In the genomic region with DNA sequence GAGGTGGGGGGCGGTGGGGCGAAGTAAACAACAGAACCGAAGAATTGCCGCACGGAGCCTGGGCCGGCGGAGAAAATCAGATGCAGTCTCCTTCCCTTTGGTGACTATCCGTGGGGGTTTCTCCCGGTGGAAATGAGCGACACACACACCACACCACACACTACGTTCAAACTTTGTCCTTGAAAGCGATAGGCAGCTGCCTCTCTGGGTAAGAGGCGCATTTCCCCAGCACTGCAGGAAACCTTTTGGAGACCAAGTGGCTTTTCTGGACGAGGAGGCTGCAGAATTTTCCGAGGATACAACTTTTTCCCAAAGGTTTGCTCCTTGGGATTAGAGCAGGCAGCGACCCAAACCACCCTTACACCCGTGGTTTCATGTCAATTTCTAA, we compare ENCODE assay signal across 10 cellular contexts. TPM values are rescaled to one million over a fixed set of nuclear protein-coding genes. Genes with fewer than 3 reads are reported as not detected.
DNase-seq lines count a peak whose midpoint lies in the region; ATAC-seq and TF ChIP-seq lines count a peak whose summit lies in the region.
"Had no signal": no experiment of that assay in that cellular context is flagged by ENCODE, and none has a peak within 500 bp of the region (broad histone marks: within the 10 kb centered on the region; RNA-seq: fewer than 3 reads in every experiment).

No MANE protein-coding gene starts in this region.

- H3K14ac ChIP-seq in mesenchymal stem cell (ENCODE audit: low read length in 2 of 2) = no peak overlapping the region

- TF ChIP-seq EP300 in transverse colon (IDR thresholded peaks at IDR 0.05; ENCODE audit: low read depth) = no peak

- peak overlapping the region; percentile 93 for H3K4me2 ChIP-seq in mesenchymal stem cell (ENCODE audit: low read length, poor library complexity, severe bottlenecking)

- H2BK120ac ChIP-seq in mesenchymal stem cell (ENCODE audit: low read depth, low read length) = no peak overlapping the region

- intact Hi-C loops in transverse colon (cut with DNase I; ENCODE audit: low total_unique reads) = no loop called here

- H2BK12ac ChIP-seq in mesenchymal stem cell (ENCODE audit: low read length in 2 of 2) = peak overlapping the region in 1 of 2 experiments; percentile 15

- peak overlapping the region; percentile 29 for H3K4me3 ChIP-seq in astrocyte of the spinal cord (ENCODE audit: low read depth, low read length)
- peak overlapping the region; percentile 55 to 62 for H3K4me3 ChIP-seq in mesenchymal stem cell (ENCODE audit: insufficient read depth in 1 of 2, low read depth in 1 of 2, low read length in 2 of 2)
- H3K4me3 ChIP-seq in transverse colon = peak overlapping the region in 2 of 4 donors; percentile 40 to 47

- peak overlapping the region; percentile 62 for H2AFZ ChIP-seq in mesenchymal stem cell (ENCODE audit: low read depth, low read length)

- H3K23ac ChIP-seq in mesenchymal stem cell (ENCODE audit: low read length in 2 of 2) = no peak overlapping the region

- no peak overlapping the region for H4K91ac ChIP-seq in mesenchymal stem cell (ENCODE audit: low read length)

- peak overlapping the region; percentile 7 for H3K9ac ChIP-seq in mesenchymal stem cell (ENCODE audit: low read length)

- no peak overlapping the region for H2BK5ac ChIP-seq in mesenchymal stem cell (ENCODE audit: low read depth, low read length, poor library complexity, severe bottlenecking)

- TF ChIP-seq CTCF in astrocyte of the spinal cord (IDR thresholded peaks at IDR 0.05; ENCODE audit: low read depth, low read length) = no peak
- no peak for TF ChIP-seq CTCF in type B pancreatic cell (conservative IDR thresholded peaks at IDR 0.05)
- no peak for TF ChIP-seq CTCF in transverse colon (IDR thresholded peaks at IDR 0.05)

- no peak for TF ChIP-seq POLR2A in transverse colon (IDR thresholded peaks at IDR 0.05)

- H3K4me1 ChIP-seq in mesenchymal stem cell (ENCODE audit: control insufficient read depth, insufficient read depth, low read depth, low read length) = peaks cover 22% of the 10 kb centered on the region
- H3K4me1 ChIP-seq in transverse colon = peaks cover 4 to 23% (median 16%) of the 10 kb centered on the region in 4 donors

- in situ Hi-C loops in astrocyte of the spinal cord (cut with HindIII; ENCODE audit: low sequenced_read_pairs) = no loop called here
- in situ Hi-C loops in transverse colon (cut with MboI; ENCODE audit: low pct_ligation_motif_present in 1 of 4, low pct_unique_long_range_greater_than_20kb in 1 of 4, low sequenced_read_pairs in 3 of 4) = no loop called here

- no peaks in the 10 kb centered on the region for H3K4me1 Mint-ChIP-seq in activated naive CD4-positive, alpha-beta T cell treated with anti-CD3 and anti-CD28 coated beads, Interleukin-2, amount 50 U/mL, for 24 hours
- H3K4me1 Mint-ChIP-seq in type B pancreatic cell (ENCODE audit: unreplicated experiment) = no peaks in the 10 kb centered on the region

- DNase-seq in activated naive CD4-positive, alpha-beta T cell treated with anti-CD3 and anti-CD28 coated beads, Interleukin-2, amount 50 U/mL, for 16 hours = no peak
- DNase-seq in astrocyte of the spinal cord (ENCODE audit: low read depth, low spot score) (no peak), mesenchymal stem cell (peak; percentile 46), type B pancreatic cell (ENCODE audit: extremely low spot score, unreplicated experiment) (no peak), transverse colon (no peak)
- DNase-seq: activated CD4-positive, alpha-beta T cell treated with anti-CD3 and anti-CD28 coated beads, Interleukin-2, amount 50 U/mL, for 4 hours; stimulated activated CD4-positive, alpha-beta T cell treated with anti-CD3 and anti-CD28 coated beads, Interleukin-2, amount 100 ng/mL, for 48 hours had no signal

- H3K36me3 Mint-ChIP-seq in activated naive CD4-positive, alpha-beta T cell treated with anti-CD3 and anti-CD28 coated beads, Interleukin-2, amount 50 U/mL, for 24 hours = no peaks in the 10 kb centered on the region
- peaks cover 3% of the 10 kb centered on the region for H3K36me3 Mint-ChIP-seq in type B pancreatic cell

- no peaks in the 10 kb centered on the region for H3K79me1 ChIP-seq in mesenchymal stem cell (replicated peaks; ENCODE audit: low read length, poor library complexity, severe bottlenecking)

- H3K9me3 ChIP-seq in mesenchymal stem cell (ENCODE audit: control insufficient read depth, low read length) (no peaks in the 10 kb centered on the region), transverse colon (no peaks in the 10 kb centered on the region)

- 6% methylated on average over 16 of the region's 17 CpGs for WGBS in mesenchymal stem cell
- 14 to 55% methylated on average over 8 to 17 of the region's 17 CpGs for WGBS in transverse colon (ENCODE audit: low coverage in 1 of 2), 2 donors

- no peak overlapping the region for H4K8ac ChIP-seq in mesenchymal stem cell (ENCODE audit: low read length)

- H2AK5ac ChIP-seq in mesenchymal stem cell (ENCODE audit: low read length, severe bottlenecking) = no peak overlapping the region

- no peak overlapping the region for H2BK15ac ChIP-seq in mesenchymal stem cell (ENCODE audit: low read depth, poor library complexity, severe bottlenecking)

- H3K9me3 Mint-ChIP-seq in activated naive CD4-positive, alpha-beta T cell treated with anti-CD3 and anti-CD28 coated beads, Interleukin-2, amount 50 U/mL, for 24 hours = no peaks in the 10 kb centered on the region
- H3K9me3 Mint-ChIP-seq in type B pancreatic cell = peaks cover 9% of the 10 kb centered on the region

- peak overlapping the region in 1 of 2 experiments; percentile 26 for H3K4ac ChIP-seq in mesenchymal stem cell (ENCODE audit: low read depth in 1 of 2, low read length in 2 of 2)

- H3K27me3 ChIP-seq in mesenchymal stem cell (ENCODE audit: control insufficient read depth in 1 of 2, insufficient read depth in 1 of 2, low read length in 2 of 2) = peaks cover 73% of the 10 kb centered on the region in 2 experiments
- H3K27me3 ChIP-seq in transverse colon = peaks cover 62% of the 10 kb centered on the region

- H3K27ac Mint-ChIP-seq in activated naive CD4-positive, alpha-beta T cell treated with anti-CD3 and anti-CD28 coated beads, Interleukin-2, amount 50 U/mL, for 24 hours = no peak overlapping the region
- no peak overlapping the region for H3K27ac Mint-ChIP-seq in type B pancreatic cell

- peak overlapping the region; percentile 45 for H3K4me3 Mint-ChIP-seq in activated naive CD4-positive, alpha-beta T cell treated with anti-CD3 and anti-CD28 coated beads, Interleukin-2, amount 50 U/mL, for 24 hours
- H3K4me3 Mint-ChIP-seq in type B pancreatic cell = peak overlapping the region; percentile 79

- H3K27ac ChIP-seq in mesenchymal stem cell (ENCODE audit: low read length, poor library complexity, severe bottlenecking) (no peak overlapping the region), transverse colon (no peak overlapping the region)

- peaks cover 34% of the 10 kb centered on the region for H3K27me3 Mint-ChIP-seq in activated naive CD4-positive, alpha-beta T cell treated with anti-CD3 and anti-CD28 coated beads, Interleukin-2, amount 50 U/mL, for 24 hours
- peaks cover 47% of the 10 kb centered on the region for H3K27me3 Mint-ChIP-seq in type B pancreatic cell

- H3K18ac ChIP-seq in mesenchymal stem cell (ENCODE audit: low read depth in 1 of 2, low read length in 2 of 2) = peak overlapping the region; percentile 81 to 83

- ATAC-seq in HG03139 (IDR thresholded peaks at IDR 0.05; ENCODE audit: unreplicated experiment) = no peak
- ATAC-seq in GM21360 (IDR thresholded peaks at IDR 0.05; ENCODE audit: unreplicated experiment) = no peak

- no peaks in the 10 kb centered on the region for H3K36me3 ChIP-seq in mesenchymal stem cell (ENCODE audit: control insufficient read depth in 1 of 2, insufficient read depth in 2 of 2, low read depth in 1 of 2, low read length in 2 of 2)
- no peaks in the 10 kb centered on the region for H3K36me3 ChIP-seq in transverse colon

RNA-seq across cellular contexts. Expression of gene FLT1, which starts 38.1 kb away (rescaled TPM):
- polyA plus RNA-seq in mesenchymal stem cell (2013, experiment 1 of 2) = 42.4 TPM
- polyA plus RNA-seq in mesenchymal stem cell (2013, experiment 2 of 2) = 41.8 TPM
- total RNA-seq in type B pancreatic cell (ENCODE audit: low replicate concordance) = 0.79 and 1.3 TPM in 2 replicates
- 1 to 10 TPM; 2.6 to 8.4 (median 3.5) TPM for total RNA-seq in transverse colon
